Comparison of ENCODE assay signal across 12 cellular contexts in the genomic region with DNA sequence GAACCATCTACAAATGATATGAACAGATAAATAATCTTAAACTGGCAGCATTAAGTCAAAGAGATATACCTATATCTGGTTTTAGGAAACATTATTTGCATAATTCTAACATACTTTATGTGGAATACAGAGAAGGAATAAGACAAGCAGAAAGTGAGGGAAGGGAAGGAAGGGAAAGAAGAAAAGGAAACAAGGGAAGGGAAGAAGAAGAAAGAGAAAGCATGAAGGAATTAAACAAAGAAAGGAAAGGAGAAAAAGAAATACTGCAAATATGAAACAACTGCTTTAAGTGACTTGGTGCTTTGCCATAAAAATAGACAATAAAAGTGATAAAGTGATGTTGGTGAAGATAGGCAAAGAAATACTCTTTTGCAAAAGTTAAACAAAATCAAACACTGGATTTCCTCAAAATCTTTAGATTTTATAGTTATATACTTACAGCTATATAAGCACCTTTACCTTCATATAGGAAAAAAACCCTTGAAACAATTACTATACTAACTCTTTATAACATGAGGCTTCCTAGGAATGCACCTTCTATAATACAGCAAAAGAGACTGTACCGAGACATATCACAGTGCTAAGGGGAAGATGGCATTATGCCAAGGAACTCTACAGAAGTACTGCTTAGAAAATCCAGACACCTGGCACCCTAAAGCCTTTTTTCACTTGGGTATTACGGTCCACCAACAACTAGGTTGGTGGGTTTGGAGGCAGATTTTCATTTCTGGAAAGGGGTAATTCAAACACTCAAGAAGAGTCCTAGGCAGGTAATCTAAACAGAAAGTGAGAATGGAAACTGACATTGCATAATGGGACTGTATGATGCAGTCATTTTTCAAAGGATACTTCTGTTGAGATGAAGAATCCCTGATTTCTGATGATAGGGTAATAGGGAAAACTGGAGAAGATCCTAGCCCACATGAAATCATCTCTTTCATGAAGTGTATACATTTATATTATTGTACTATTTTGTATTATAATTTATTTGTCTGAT.
DNase-seq lines count a peak whose midpoint lies in the region; ATAC-seq and TF ChIP-seq lines count a peak whose summit lies in the region.
"Had no signal": no experiment of that assay in that cellular context is flagged by ENCODE, and none has a peak within 500 bp of the region (broad histone marks: within the 10 kb centered on the region; RNA-seq: fewer than 3 reads in every experiment).

No MANE protein-coding gene starts in this region.

- no peak for TF ChIP-seq CTCF in GM12865 (IDR thresholded peaks at IDR 0.05; ENCODE audit: insufficient read depth, low read depth, low read length, missing control alignments)

- DNase-seq in GM12865 (ENCODE audit: low read depth): peak; percentile 35
- DNase-seq in NCI-H524 (lab: John Stamatoyannopoulos, UW): peak; percentile 69 to 92
- peak; percentile 24 for DNase-seq in glomerular visceral epithelial cell (ENCODE audit: extremely low spot score)
- no peak for DNase-seq in NCI-H446 treated with DMSO at 0.1 percent for 48 hours (lab: John Stamatoyannopoulos, UW)
- no peak for DNase-seq in NK-92 (lab: John Stamatoyannopoulos, UW; ENCODE audit: unreplicated experiment)
- DNase-seq: activated CD4-positive, alpha-beta memory T cell treated with anti-CD3 and anti-CD28 coated beads, Interleukin-2, amount 10 ng/mL, durations not matched to agents 7 days and 5 days; amygdala; gastrocnemius medialis; PC-9; stimulated activated CD4-positive, alpha-beta T cell treated with anti-CD3 and anti-CD28 coated beads, Interleukin-15, amount 100 ng/mL, for 24 hours had no signal

- ATAC-seq in HG02642 (IDR thresholded peaks at IDR 0.05; ENCODE audit: poor library complexity, unreplicated experiment): peak; percentile 55
- ATAC-seq in HG03159 (IDR thresholded peaks at IDR 0.05; ENCODE audit: unreplicated experiment): no peak
- ATAC-seq: gastrocnemius medialis had no signal

- no peak overlapping the region for H3K4me3 ChIP-seq in GM12865 (ENCODE audit: low read depth, low read length)
- H3K4me3 ChIP-seq: gastrocnemius medialis, PC-9 had no signal

Comparison
In these comparisons a context has a peak if more than half of its experiments do, and no peak if none do; other contexts are left out.
1. DNase-seq: peak in GM12865 (single experiment), NCI-H524 (2 of 2) and glomerular visceral epithelial cell (single experiment); none in NCI-H446 treated with DMSO at 0.1 percent for 48 hours (single experiment) and NK-92 (single experiment).